1 cellular context compared by ENCODE assay signal in genomic region chr11:68817554-68817953, GRCh38.
TF ChIP-seq lines count a peak whose summit lies in the region.

No MANE protein-coding gene starts in this region.

TF ChIP-seq in K562, 482 proteins besides CTCF, POLR2A, EP300 and RAD21 (continued from another document):
- no peak for TF ChIP-seq NFE2L1 (tag; IDR thresholded peaks at IDR 0.05; ENCODE audit: borderline replicate concordance, low read depth)
- TF ChIP-seq ZNF282 (CRISPR knock-in tag; IDR thresholded peaks at IDR 0.05): no peak
- TF ChIP-seq NR2C2 (CRISPR knock-in tag; IDR thresholded peaks at IDR 0.05): peak; percentile 69; the same call in 1 of the 2 replicates
- TF ChIP-seq NR2C2 (tag; IDR thresholded peaks at IDR 0.05): peak; percentile 72
- no peak for TF ChIP-seq GTF2A2 (tag; IDR thresholded peaks at IDR 0.05)
- TF ChIP-seq ZC3H4 (CRISPR knock-in tag; IDR thresholded peaks at IDR 0.05; ENCODE audit: borderline replicate concordance): no peak
- no peak for TF ChIP-seq L3MBTL2 (IDR thresholded peaks at IDR 0.05)
- TF ChIP-seq C11orf30 (IDR thresholded peaks at IDR 0.05; ENCODE audit: low read depth): no peak
- peak in 1 of 2 experiments; percentile 44; a peak in 2 of 4 replicates for TF ChIP-seq TRIM24 (IDR thresholded peaks at IDR 0.05)
- no peak for TF ChIP-seq GATAD2B (IDR thresholded peaks at IDR 0.05; ENCODE audit: borderline replicate concordance)
- no peak for TF ChIP-seq NONO (IDR thresholded peaks at IDR 0.05; ENCODE audit: low read depth in 2 of 2, low read length in 1 of 2)
- no peak for TF ChIP-seq PURB (CRISPR knock-in tag; IDR thresholded peaks at IDR 0.05; ENCODE audit: low read depth)
- TF ChIP-seq RBBP5 (IDR thresholded peaks at IDR 0.05; ENCODE audit: borderline replicate concordance, insufficient read depth, low read length, poor library complexity, severe bottlenecking): no peak
- TF ChIP-seq STAG1 (CRISPR knock-in tag; IDR thresholded peaks at IDR 0.05; ENCODE audit: borderline replicate concordance): no peak
- TF ChIP-seq ZBTB7A (IDR thresholded peaks at IDR 0.05; ENCODE audit: borderline replicate concordance, control insufficient read depth, low read depth, low read length): peak; percentile 40; the same call in 1 of the 2 replicates
- TF ChIP-seq MAX (CRISPR knock-in tag; IDR thresholded peaks at IDR 0.05): 0 out of 2 replicates have a peak, but pooled peaks have one; percentile 18
- TF ChIP-seq THRA (IDR thresholded peaks at IDR 0.05): peak; percentile 44; the same call in 1 of the 2 replicates
- TF ChIP-seq PTBP1 (IDR thresholded peaks at IDR 0.05; ENCODE audit: low read depth, low read length): no peak
- TF ChIP-seq CHAMP1 (IDR thresholded peaks at IDR 0.05): no peak
- no peak for TF ChIP-seq MYC (IDR thresholded peaks at IDR 0.05; ENCODE audit: low read depth, low read length)
- TF ChIP-seq MYC (CRISPR knock-in tag; IDR thresholded peaks at IDR 0.05; ENCODE audit: borderline replicate concordance, low read depth): no peak
- TF ChIP-seq E2F5 (CRISPR knock-in tag; IDR thresholded peaks at IDR 0.05): no peak
- TF ChIP-seq CBFA2T2 (conservative IDR thresholded peaks at IDR 0.05): no peak
- TF ChIP-seq MAFG (tag; conservative IDR thresholded peaks at IDR 0.05): no peak
- peak; percentile 89 for TF ChIP-seq NR2C1 (IDR thresholded peaks at IDR 0.05)
- peak; percentile 85 for TF ChIP-seq NR2C1 (tag; IDR thresholded peaks at IDR 0.05)
- TF ChIP-seq SRSF9 (IDR thresholded peaks at IDR 0.05; ENCODE audit: borderline replicate concordance, low read depth, low read length): no peak
